33 cellular contexts compared by ENCODE assay signal in the genomic region with DNA sequence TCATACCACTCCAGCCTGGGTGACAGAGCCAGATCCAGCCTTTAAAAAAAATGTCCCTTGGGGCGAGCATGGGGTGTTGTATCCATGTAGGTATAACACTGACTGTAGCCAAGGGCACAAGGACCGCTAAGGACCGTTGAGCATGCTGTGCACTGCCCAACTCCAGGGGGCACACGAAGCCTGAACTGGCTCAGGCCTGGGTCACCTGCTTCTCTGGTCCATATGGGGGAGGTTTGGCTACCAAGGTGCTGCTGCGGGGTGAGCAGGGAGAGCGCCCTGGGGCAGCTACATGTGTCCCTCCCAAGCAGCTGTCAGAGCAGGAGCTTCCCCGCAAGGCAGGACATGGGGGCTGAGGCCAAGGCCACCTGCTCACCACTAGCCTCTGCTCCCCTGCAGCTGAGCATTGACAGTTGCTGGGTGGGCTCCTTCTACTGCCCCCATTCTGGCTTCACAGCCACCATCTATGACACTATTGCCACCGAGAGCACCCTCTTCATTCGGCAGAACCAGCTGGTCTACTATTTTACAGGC. TPM values are rescaled to one million over a fixed set of nuclear protein-coding genes. Genes with fewer than 3 reads are reported as not detected.
DNase-seq lines count a peak whose midpoint lies in the region; ATAC-seq, FAIRE-seq and TF ChIP-seq lines count a peak whose summit lies in the region.
"Had no signal": no experiment of that assay in that cellular context is flagged by ENCODE, and none has a peak within 500 bp of the region (broad histone marks: within the 10 kb centered on the region; RNA-seq: fewer than 3 reads in every experiment).

No MANE protein-coding gene starts in this region.

- peaks cover 14% of the 10 kb centered on the region for H3K4me1 Mint-ChIP-seq in glutamatergic neuron (ENCODE audit: low read depth, unreplicated experiment)
- H3K4me1 Mint-ChIP-seq: neural crest cell had no signal

- H3K4me1 ChIP-seq in HepG2 (ENCODE audit: insufficient read depth, low read length) (no peaks in the 10 kb centered on the region), right lobe of liver (no peaks in the 10 kb centered on the region), GM23248 (ENCODE audit: insufficient read depth) (no peaks in the 10 kb centered on the region)
- H3K4me1 ChIP-seq: HAP-1, left ventricle myocardium inferior, parathyroid adenoma, tibial artery had no signal

- H3K79me2 ChIP-seq in HepG2 (ENCODE audit: insufficient read depth, low read length) (no peaks in the 10 kb centered on the region), GM23248 (ENCODE audit: insufficient read depth) (no peaks in the 10 kb centered on the region)
- H3K79me2 ChIP-seq: parathyroid adenoma had no signal

- TF ChIP-seq RAD21 in HepG2 (CRISPR knock-in tag; IDR thresholded peaks at IDR 0.05): no peak

- no peak overlapping the region for H2AFZ ChIP-seq in HepG2 (ENCODE audit: low read length)
- no peak overlapping the region for H2AFZ ChIP-seq in GM23248
- H2AFZ ChIP-seq: parathyroid adenoma had no signal

- no peak for FAIRE-seq in HepG2 (lab: Jason Lieb, UNC)
- FAIRE-seq: islet of Langerhans had no signal

- H3K9ac ChIP-seq in HepG2 (ENCODE audit: insufficient read depth, low read depth, low read length) (no peak overlapping the region), GM23248 (no peak overlapping the region)
- H3K9ac ChIP-seq: parathyroid adenoma had no signal

- no TSS peak for BruUV-seq in HepG2 (replicated peaks; lab: Mats Ljungman, UMichigan)

- H3F3A ChIP-seq in GM23248 (ENCODE audit: insufficient read depth): no peaks in the 10 kb centered on the region

- peaks cover 13% of the 10 kb centered on the region for H3K27me3 Mint-ChIP-seq in glutamatergic neuron (ENCODE audit: unreplicated experiment)

- H3K27me3 ChIP-seq in HepG2 (ENCODE audit: control insufficient read depth in 1 of 2, insufficient read depth in 2 of 2, low read length in 2 of 2) (peaks cover 3 to 17% of the 10 kb centered on the region in 2 experiments; a peak in 4 of 5 replicates), right lobe of liver (no peaks in the 10 kb centered on the region), GM23248 (replicated peaks; ENCODE audit: insufficient read depth) (no peaks in the 10 kb centered on the region; the same call in 1 of the 2 replicates)

- POLR2A ChIA-PET in HepG2 (lab: Yijun Ruan, JAX): no interaction called here

- peaks cover 9% of the 10 kb centered on the region for H3K9me3 Mint-ChIP-seq in glutamatergic neuron (ENCODE audit: unreplicated experiment)
- H3K9me3 Mint-ChIP-seq: effector memory CD8-positive, alpha-beta T cell; neural crest cell had no signal

- peak overlapping the region; percentile 99 for H3K27ac Mint-ChIP-seq in glutamatergic neuron (ENCODE audit: unreplicated experiment)
- H3K27ac Mint-ChIP-seq: effector memory CD8-positive, alpha-beta T cell had no signal

- CTCF ChIA-PET in HepG2 (lab: Yijun Ruan, JAX; ENCODE audit: low intra/inter-chr PET ratio, low total read pairs): no interaction called here

- no peak for TF ChIP-seq EP300 in HepG2 (IDR thresholded peaks at IDR 0.05; ENCODE audit: low read depth in 2 of 2, low read length in 2 of 2)
- TF ChIP-seq EP300 in HepG2 (CRISPR knock-in tag; IDR thresholded peaks at IDR 0.05; ENCODE audit: borderline replicate concordance): no peak

- in situ Hi-C loops in HepG2 (cut with HindIII; ENCODE audit: extremely low pct_ligation_motif_present, low pct_unique_long_range_greater_than_20kb) (no loop called here), GM23248 (cut with MboI) (no loop called here)

- TF ChIP-seq POLR2A in HepG2 (IDR thresholded peaks at IDR 0.05; ENCODE audit: insufficient read depth in 1 of 2, low read depth in 2 of 2, low read length in 2 of 2) (no peak), right lobe of liver (IDR thresholded peaks at IDR 0.05) (no peak)

- H3K9me3 ChIP-seq in HepG2 (ENCODE audit: low read length) (no peaks in the 10 kb centered on the region), right lobe of liver (no peaks in the 10 kb centered on the region), GM23248 (ENCODE audit: low read depth) (no peaks in the 10 kb centered on the region)
- H3K9me3 ChIP-seq: Caco-2, HAP-1, left ventricle myocardium inferior, tibial artery had no signal

- H3K36me3 ChIP-seq in HepG2 (replicated peaks in 1 of 2; ENCODE audit: control insufficient read depth in 1 of 2, insufficient read depth in 2 of 2, low read length in 2 of 2) (no peaks in the 10 kb centered on the region), right lobe of liver (no peaks in the 10 kb centered on the region), GM23248 (ENCODE audit: low read depth) (no peaks in the 10 kb centered on the region)
- H3K36me3 ChIP-seq: HAP-1, left ventricle myocardium inferior, tibial artery had no signal

- peak; percentile 72 for ATAC-seq in HepG2
- ATAC-seq in right lobe of liver: no peak
- ATAC-seq: effector memory CD8-positive, alpha-beta T cell; PC-3; Right ventricle myocardium inferior had no signal

- intact Hi-C loops in HepG2 (cut with micrococcal nuclease; ENCODE audit: unreplicated experiment): no loop called here
- intact Hi-C loops in right lobe of liver (cut with DNase I): no loop called here

- no peak overlapping the region for H3K4me2 ChIP-seq in HepG2 (ENCODE audit: low read depth, low read length)
- no peak overlapping the region for H3K4me2 ChIP-seq in GM23248 (ENCODE audit: unreplicated experiment)

- no peak overlapping the region for H3K4me3 Mint-ChIP-seq in glutamatergic neuron (ENCODE audit: unreplicated experiment)
- H3K4me3 Mint-ChIP-seq: effector memory CD8-positive, alpha-beta T cell; neural crest cell had no signal

- no peaks in the 10 kb centered on the region for H4K20me1 ChIP-seq in HepG2 (ENCODE audit: insufficient read depth, low read length)
- H4K20me1 ChIP-seq in GM23248 (ENCODE audit: insufficient read depth): no peaks in the 10 kb centered on the region

- WGBS in HepG2 (ENCODE audit: low lambda C conversion rate): 6% methylated on average over 5 of the region's 9 CpGs
- 77% methylated on average over 2 of the region's 9 CpGs for WGBS in right lobe of liver (ENCODE audit: insufficient coverage, low coverage, low lambda C conversion rate, missing lambda C conversion rate)
- WGBS in GM23248 (ENCODE audit: low coverage in 1 of 2, low lambda C conversion rate in 2 of 2, missing lambda C conversion rate in 2 of 2), 2 experiments: 44 to 51% methylated on average over 9 of the region's 9 CpGs

- H3K4me3 ChIP-seq in HepG2 (replicated peaks in 1 of 3; ENCODE audit: insufficient read depth in 1 of 3, low read depth in 2 of 3, low read length in 3 of 3) (no peak overlapping the region), right lobe of liver (no peak overlapping the region), GM23248 (no peak overlapping the region)
- H3K4me3 ChIP-seq: HAP-1, left ventricle myocardium inferior, tibial artery had no signal

- DNase-seq in HepG2 (ENCODE audit: low spot score) (no peak), right lobe of liver (no peak), NCI-H524 treated with DMSO at 0.1 percent for 48 hours (lab: John Stamatoyannopoulos, UW) (peak; percentile 63), glutamatergic neuron (peak; percentile 55), NCI-H2029 treated with DMSO at 0.1 percent for 48 hours (lab: John Stamatoyannopoulos, UW) (no peak), NCI-H1417 treated with DMSO at 0.1 percent for 48 hours (lab: John Stamatoyannopoulos, UW) (no peak), GM23248 (no peak)
- DNase-seq: activated CD4-positive, alpha-beta T cell treated with anti-CD3 and anti-CD28 coated beads, Interleukin-2, amount 50 U/mL, for 48 hours; activated CD4-positive, CD25-positive, alpha-beta regulatory T cell treated with anti-CD3 and anti-CD28 coated beads, Interleukin-2, amount 50 U/mL, for 72 hours; activated CD8-positive, alpha-beta memory T cell treated with anti-CD3 and anti-CD28 coated beads, Interleukin-2, amount 50 U/mL, for 4 hours; activated naive CD4-positive, alpha-beta T cell treated with Interleukin-2 at 50 U/mL for 16 hours; Caco-2; caudate nucleus; cortex of kidney; effector memory CD8-positive, alpha-beta T cell; erythroblast; left ventricle myocardium inferior; mesendoderm; MM.1S; NCI-H1436 treated with DMSO at 0.1 percent for 48 hours; NK-92 treated with Interleukin-12 subunit alpha and Interleukin-12 subunit beta, amount 100 ng/mL, for 24 hours; PC-3; stimulated activated CD4-positive, alpha-beta T cell treated with anti-CD3 and anti-CD28 coated beads, Interleukin-15, amount 100 ng/mL, for 24 hours; stimulated activated CD4-positive, alpha-beta T cell treated with anti-CD3 and anti-CD28 coated beads, Interleukin-4, amount 100 ng/mL, for 4 hours; T-helper 2 cell; tibial artery had no signal

- H3K36me3 Mint-ChIP-seq in glutamatergic neuron (ENCODE audit: unreplicated experiment): peaks cover 4% of the 10 kb centered on the region

- no peaks in the 10 kb centered on the region for H3K9me2 ChIP-seq in GM23248 (ENCODE audit: insufficient read depth)

- H3K27ac ChIP-seq in HepG2 (ENCODE audit: extremely low read length, insufficient read depth, low read length) (no peak overlapping the region), right lobe of liver (no peak overlapping the region), GM23248 (no peak overlapping the region)
- H3K27ac ChIP-seq: C4-2B, HL-60, left ventricle myocardium inferior, parathyroid adenoma, tibial artery had no signal

- TF ChIP-seq CTCF in HepG2 (CRISPR knock-in tag; IDR thresholded peaks at IDR 0.05): peak; percentile 27; the same call in 1 of the 2 replicates
- TF ChIP-seq CTCF in right lobe of liver (IDR thresholded peaks at IDR 0.05): no peak
- TF ChIP-seq CTCF in glutamatergic neuron (IDR thresholded peaks at IDR 0.05; ENCODE audit: partially characterized antibody, unreplicated experiment): no peak

RNA-seq across cellular contexts. Expression of gene CATSPERG, which starts 16.3 kb away (rescaled TPM):
- total RNA-seq in HepG2 (2016; rRNA removed; fragmentation: Illumina TruSeq; extraction: Trizol): 0.21 and 1.0 TPM in 2 replicates
- total RNA-seq in HepG2 (2016; cell fraction: cytosol; rRNA removed; fragmentation: Illumina TruSeq; extraction: Trizol; ENCODE audit: low read depth): 0.10 and 0.26 TPM in 2 replicates
- 0.43 TPM in 1 of 2 replicates, not detected in the other for total RNA-seq in HepG2 (2016; cell fraction: insoluble cytoplasmic fraction; rRNA removed; fragmentation: Illumina TruSeq; extraction: Trizol)
- total RNA-seq in HepG2 (2016; cell fraction: membrane; rRNA removed; fragmentation: Illumina TruSeq; extraction: Trizol): 0.19 TPM in 1 of 2 replicates, not detected in the other
- total RNA-seq in HepG2 (2016; cell fraction: nucleus; rRNA removed; fragmentation: Illumina TruSeq; extraction: Trizol): 1.3 and 1.9 TPM in 2 replicates
- polyA plus RNA-seq in HepG2 (2011; rRNA removed): 0.55 and 0.86 TPM in 2 replicates
- polyA plus RNA-seq in HepG2 (2011; cell fraction: cytosol; rRNA removed): 0.19 and 0.21 TPM in 2 replicates
- 3.8 and 4.6 TPM in 2 replicates for polyA plus RNA-seq in HepG2 (2011; cell fraction: nucleus; rRNA removed)
- 0.71 and 0.78 TPM in 2 replicates for polyA plus RNA-seq in HepG2 (2012)
- 0.11 TPM in 1 of 2 replicates, not detected in the other for polyA plus RNA-seq in HepG2 (2016; cell fraction: cytosol; fragmentation: Illumina TruSeq; extraction: Trizol; ENCODE audit: low read depth)
- polyA plus RNA-seq in HepG2 (2016; cell fraction: insoluble cytoplasmic fraction; fragmentation: Illumina TruSeq; extraction: Trizol; ENCODE audit: low read depth): not detected in 2 replicates
- polyA plus RNA-seq in HepG2 (2016; cell fraction: membrane; fragmentation: Illumina TruSeq; extraction: Trizol; ENCODE audit: low read depth): 0.05 and 0.06 TPM in 2 replicates
- 0.44 and 0.88 TPM in 2 replicates for polyA plus RNA-seq in HepG2 (2016; cell fraction: nucleus; fragmentation: Illumina TruSeq; extraction: Trizol; ENCODE audit: insufficient read depth, low read depth)
- polyA minus RNA-seq in HepG2 (2011; rRNA and poly(A)+ RNA removed; ENCODE audit: low replicate concordance): 2.0 and 2.1 TPM in 2 replicates
- 0.18 and 0.30 TPM in 2 replicates for polyA minus RNA-seq in HepG2 (2011; cell fraction: cytosol; rRNA and poly(A)+ RNA removed)
- polyA minus RNA-seq in HepG2 (2011; cell fraction: nucleus; rRNA and poly(A)+ RNA removed): 3.1 and 3.3 TPM in 2 replicates
- total RNA-seq in right lobe of liver: 1 to 10 TPM in 4 of 6 experiments, under 1 TPM in 1, not detected in 1; 0.69 to 4.4 (median 2.4) TPM
- total RNA-seq in glutamatergic neuron (ENCODE audit: unreplicated experiment): 39.0 TPM
- total RNA-seq in GM23248 (2014; rRNA removed; shearing (Covaris generic)): 0.63 TPM in 1 of 2 replicates, not detected in the other
- polyA plus RNA-seq in GM23248 (2016; fragmentation: Nextera tagmentation; extraction: Ambion mirVana): 0.53 and 1.1 TPM in 2 replicates

RNA-seq across cellular contexts. Expression of gene PSMD8, which starts 22.4 kb away (rescaled TPM):
- total RNA-seq in HepG2 (2016; rRNA removed; fragmentation: Illumina TruSeq; extraction: Trizol): 162 and 182 TPM in 2 replicates
- total RNA-seq in HepG2 (2016; cell fraction: cytosol; rRNA removed; fragmentation: Illumina TruSeq; extraction: Trizol; ENCODE audit: low read depth): 33.9 and 38.1 TPM in 2 replicates
- total RNA-seq in HepG2 (2016; cell fraction: insoluble cytoplasmic fraction; rRNA removed; fragmentation: Illumina TruSeq; extraction: Trizol): 152 and 200 TPM in 2 replicates
- 48.9 and 51.9 TPM in 2 replicates for total RNA-seq in HepG2 (2016; cell fraction: membrane; rRNA removed; fragmentation: Illumina TruSeq; extraction: Trizol)
- 54.2 and 57.6 TPM in 2 replicates for total RNA-seq in HepG2 (2016; cell fraction: nucleus; rRNA removed; fragmentation: Illumina TruSeq; extraction: Trizol)
- 296 and 301 TPM in 2 replicates for polyA plus RNA-seq in HepG2 (2011; rRNA removed)
- 291 and 381 TPM in 2 replicates for polyA plus RNA-seq in HepG2 (2011; cell fraction: cytosol; rRNA removed)
- 94.6 and 107 TPM in 2 replicates for polyA plus RNA-seq in HepG2 (2011; cell fraction: nucleus; rRNA removed)
- polyA plus RNA-seq in HepG2 (2012): 96.4 and 131 TPM in 2 replicates
- polyA plus RNA-seq in HepG2 (2016; cell fraction: cytosol; fragmentation: Illumina TruSeq; extraction: Trizol; ENCODE audit: low read depth): 42.7 and 43.8 TPM in 2 replicates
- 227 and 233 TPM in 2 replicates for polyA plus RNA-seq in HepG2 (2016; cell fraction: insoluble cytoplasmic fraction; fragmentation: Illumina TruSeq; extraction: Trizol; ENCODE audit: low read depth)
- 48.1 and 50.0 TPM in 2 replicates for polyA plus RNA-seq in HepG2 (2016; cell fraction: membrane; fragmentation: Illumina TruSeq; extraction: Trizol; ENCODE audit: low read depth)
- polyA plus RNA-seq in HepG2 (2016; cell fraction: nucleus; fragmentation: Illumina TruSeq; extraction: Trizol; ENCODE audit: insufficient read depth, low read depth): 103 and 107 TPM in 2 replicates
- polyA minus RNA-seq in HepG2 (2011; rRNA and poly(A)+ RNA removed; ENCODE audit: low replicate concordance): 239 and 250 TPM in 2 replicates
- polyA minus RNA-seq in HepG2 (2011; cell fraction: cytosol; rRNA and poly(A)+ RNA removed): 71.2 and 79.0 TPM in 2 replicates
- polyA minus RNA-seq in HepG2 (2011; cell fraction: nucleus; rRNA and poly(A)+ RNA removed): 39.3 and 41.1 TPM in 2 replicates
- total RNA-seq in right lobe of liver: 100 to 1,000 TPM in 2 of 6 experiments, 10 to 100 TPM in 4; 69.2 to 181 (median 75.2) TPM
- total RNA-seq in glutamatergic neuron (ENCODE audit: unreplicated experiment): 156 TPM
- 231 and 331 TPM in 2 replicates for total RNA-seq in GM23248 (2014; rRNA removed; shearing (Covaris generic))
- 292 and 305 TPM in 2 replicates for polyA plus RNA-seq in GM23248 (2016; fragmentation: Nextera tagmentation; extraction: Ambion mirVana)

RNA-seq across cellular contexts. Expression of gene KCNK6, which starts 32.3 kb away (rescaled TPM):
- total RNA-seq in HepG2 (2016; rRNA removed; fragmentation: Illumina TruSeq; extraction: Trizol) (not detected in 2 replicates), right lobe of liver (1 to 10 TPM; 1.1 to 3.1 (median 2.2) TPM), glutamatergic neuron (ENCODE audit: unreplicated experiment) (2.7 TPM)
- total RNA-seq in HepG2 (2016; cell fraction: cytosol; rRNA removed; fragmentation: Illumina TruSeq; extraction: Trizol; ENCODE audit: low read depth): 0.10 TPM in 1 of 2 replicates, not detected in the other
- 0.02 TPM in 1 of 2 replicates, not detected in the other for total RNA-seq in HepG2 (2016; cell fraction: insoluble cytoplasmic fraction; rRNA removed; fragmentation: Illumina TruSeq; extraction: Trizol)
- total RNA-seq in HepG2 (2016; cell fraction: membrane; rRNA removed; fragmentation: Illumina TruSeq; extraction: Trizol): not detected in 2 replicates
- total RNA-seq in HepG2 (2016; cell fraction: nucleus; rRNA removed; fragmentation: Illumina TruSeq; extraction: Trizol): 0.09 TPM in 1 of 2 replicates, not detected in the other
- polyA plus RNA-seq in HepG2 (2011; rRNA removed) (0.03 TPM in 2 replicates), GM23248 (2016; fragmentation: Nextera tagmentation; extraction: Ambion mirVana) (15.5 and 16.8 TPM in 2 replicates)
- polyA plus RNA-seq in HepG2 (2011; cell fraction: cytosol; rRNA removed): 0.01 and 0.04 TPM in 2 replicates
- polyA plus RNA-seq in HepG2 (2011; cell fraction: nucleus; rRNA removed): 0.02 TPM in 1 of 2 replicates, not detected in the other
- polyA plus RNA-seq in HepG2 (2012): 0.04 TPM in 2 replicates
- polyA plus RNA-seq in HepG2 (2016; cell fraction: cytosol; fragmentation: Illumina TruSeq; extraction: Trizol; ENCODE audit: low read depth): 0.01 TPM in 1 of 2 replicates, not detected in the other
- not detected in 2 replicates for polyA plus RNA-seq in HepG2 (2016; cell fraction: insoluble cytoplasmic fraction; fragmentation: Illumina TruSeq; extraction: Trizol; ENCODE audit: low read depth)
- not detected in 2 replicates for polyA plus RNA-seq in HepG2 (2016; cell fraction: membrane; fragmentation: Illumina TruSeq; extraction: Trizol; ENCODE audit: low read depth)
- polyA plus RNA-seq in HepG2 (2016; cell fraction: nucleus; fragmentation: Illumina TruSeq; extraction: Trizol; ENCODE audit: insufficient read depth, low read depth): 0.12 TPM in 1 of 2 replicates, not detected in the other
- polyA minus RNA-seq in HepG2 (2011; rRNA and poly(A)+ RNA removed; ENCODE audit: low replicate concordance): 0.07 and 0.12 TPM in 2 replicates
- not detected in 2 replicates for polyA minus RNA-seq in HepG2 (2011; cell fraction: cytosol; rRNA and poly(A)+ RNA removed)
- polyA minus RNA-seq in HepG2 (2011; cell fraction: nucleus; rRNA and poly(A)+ RNA removed): not detected in 2 replicates
- 12.1 and 13.7 TPM in 2 replicates for total RNA-seq in GM23248 (2014; rRNA removed; shearing (Covaris generic))
- total RNA-seq: neural crest cell had no signal

RNA-seq across cellular contexts. Expression of gene GGN, which starts 35.9 kb away (rescaled TPM):
- total RNA-seq in HepG2 (2016; rRNA removed; fragmentation: Illumina TruSeq; extraction: Trizol): not detected in 2 replicates
- total RNA-seq in HepG2 (2016; cell fraction: cytosol; rRNA removed; fragmentation: Illumina TruSeq; extraction: Trizol; ENCODE audit: low read depth): not detected in 2 replicates
- total RNA-seq in HepG2 (2016; cell fraction: insoluble cytoplasmic fraction; rRNA removed; fragmentation: Illumina TruSeq; extraction: Trizol): not detected in 2 replicates
- not detected in 2 replicates for total RNA-seq in HepG2 (2016; cell fraction: membrane; rRNA removed; fragmentation: Illumina TruSeq; extraction: Trizol)
- not detected in 2 replicates for total RNA-seq in HepG2 (2016; cell fraction: nucleus; rRNA removed; fragmentation: Illumina TruSeq; extraction: Trizol)
- polyA plus RNA-seq in HepG2 (2011; rRNA removed): 0.07 TPM in 1 of 2 replicates, not detected in the other
- polyA plus RNA-seq in HepG2 (2011; cell fraction: cytosol; rRNA removed): not detected in 2 replicates
- 0.06 and 0.14 TPM in 2 replicates for polyA plus RNA-seq in HepG2 (2011; cell fraction: nucleus; rRNA removed)
- 0.08 and 0.28 TPM in 2 replicates for polyA plus RNA-seq in HepG2 (2012)
- polyA plus RNA-seq in HepG2 (2016; cell fraction: cytosol; fragmentation: Illumina TruSeq; extraction: Trizol; ENCODE audit: low read depth): not detected in 2 replicates
- not detected in 2 replicates for polyA plus RNA-seq in HepG2 (2016; cell fraction: insoluble cytoplasmic fraction; fragmentation: Illumina TruSeq; extraction: Trizol; ENCODE audit: low read depth)
- not detected in 2 replicates for polyA plus RNA-seq in HepG2 (2016; cell fraction: membrane; fragmentation: Illumina TruSeq; extraction: Trizol; ENCODE audit: low read depth)
- not detected in 2 replicates for polyA plus RNA-seq in HepG2 (2016; cell fraction: nucleus; fragmentation: Illumina TruSeq; extraction: Trizol; ENCODE audit: insufficient read depth, low read depth)
- not detected in 2 replicates for polyA minus RNA-seq in HepG2 (2011; rRNA and poly(A)+ RNA removed; ENCODE audit: low replicate concordance)
- not detected in 2 replicates for polyA minus RNA-seq in HepG2 (2011; cell fraction: cytosol; rRNA and poly(A)+ RNA removed)
- not detected in 2 replicates for polyA minus RNA-seq in HepG2 (2011; cell fraction: nucleus; rRNA and poly(A)+ RNA removed)
- total RNA-seq in right lobe of liver: not detected
- total RNA-seq in glutamatergic neuron (ENCODE audit: unreplicated experiment): 2.0 TPM
- 1.1 and 1.8 TPM in 2 replicates for total RNA-seq in GM23248 (2014; rRNA removed; shearing (Covaris generic))
- polyA plus RNA-seq in GM23248 (2016; fragmentation: Nextera tagmentation; extraction: Ambion mirVana): 1.4 and 2.0 TPM in 2 replicates
- total RNA-seq: left ventricle myocardium inferior, Right ventricle myocardium inferior had no signal

RNA-seq across cellular contexts. Expression of gene YIF1B, which starts 36.2 kb away (rescaled TPM):
- total RNA-seq in HepG2 (2016; rRNA removed; fragmentation: Illumina TruSeq; extraction: Trizol) (22.1 and 41.4 TPM in 2 replicates), right lobe of liver (10 to 100 TPM; 26.3 to 69.7 (median 42.0) TPM), glutamatergic neuron (ENCODE audit: unreplicated experiment) (101 TPM)
- 12.1 and 13.3 TPM in 2 replicates for total RNA-seq in HepG2 (2016; cell fraction: cytosol; rRNA removed; fragmentation: Illumina TruSeq; extraction: Trizol; ENCODE audit: low read depth)
- 22.4 and 41.9 TPM in 2 replicates for total RNA-seq in HepG2 (2016; cell fraction: insoluble cytoplasmic fraction; rRNA removed; fragmentation: Illumina TruSeq; extraction: Trizol)
- 14.7 and 18.6 TPM in 2 replicates for total RNA-seq in HepG2 (2016; cell fraction: membrane; rRNA removed; fragmentation: Illumina TruSeq; extraction: Trizol)
- total RNA-seq in HepG2 (2016; cell fraction: nucleus; rRNA removed; fragmentation: Illumina TruSeq; extraction: Trizol): 27.0 and 34.8 TPM in 2 replicates
- polyA plus RNA-seq in HepG2 (2011; rRNA removed) (85.2 and 95.6 TPM in 2 replicates), GM23248 (2016; fragmentation: Nextera tagmentation; extraction: Ambion mirVana) (191 and 199 TPM in 2 replicates)
- 78.6 and 141 TPM in 2 replicates for polyA plus RNA-seq in HepG2 (2011; cell fraction: cytosol; rRNA removed)
- 73.7 and 97.1 TPM in 2 replicates for polyA plus RNA-seq in HepG2 (2011; cell fraction: nucleus; rRNA removed)
- 33.8 and 38.8 TPM in 2 replicates for polyA plus RNA-seq in HepG2 (2012)
- 19.2 and 22.6 TPM in 2 replicates for polyA plus RNA-seq in HepG2 (2016; cell fraction: cytosol; fragmentation: Illumina TruSeq; extraction: Trizol; ENCODE audit: low read depth)
- 24.5 and 27.8 TPM in 2 replicates for polyA plus RNA-seq in HepG2 (2016; cell fraction: insoluble cytoplasmic fraction; fragmentation: Illumina TruSeq; extraction: Trizol; ENCODE audit: low read depth)
- polyA plus RNA-seq in HepG2 (2016; cell fraction: membrane; fragmentation: Illumina TruSeq; extraction: Trizol; ENCODE audit: low read depth): 17.9 and 18.5 TPM in 2 replicates
- polyA plus RNA-seq in HepG2 (2016; cell fraction: nucleus; fragmentation: Illumina TruSeq; extraction: Trizol; ENCODE audit: insufficient read depth, low read depth): 58.4 and 61.4 TPM in 2 replicates
- polyA minus RNA-seq in HepG2 (2011; rRNA and poly(A)+ RNA removed; ENCODE audit: low replicate concordance): 67.3 and 95.2 TPM in 2 replicates
- polyA minus RNA-seq in HepG2 (2011; cell fraction: cytosol; rRNA and poly(A)+ RNA removed): 29.1 and 32.2 TPM in 2 replicates
- polyA minus RNA-seq in HepG2 (2011; cell fraction: nucleus; rRNA and poly(A)+ RNA removed): 7.9 and 10.6 TPM in 2 replicates
- 143 and 162 TPM in 2 replicates for total RNA-seq in GM23248 (2014; rRNA removed; shearing (Covaris generic))

Comparison
In these comparisons a context has a peak if more than half of its experiments do, and no peak if none do; other contexts are left out.
1. DNase-seq: peak in NCI-H524 treated with DMSO at 0.1 percent for 48 hours (single experiment) and glutamatergic neuron (single experiment); none in HepG2 (single experiment), right lobe of liver (0 of 3), NCI-H2029 treated with DMSO at 0.1 percent for 48 hours (single experiment), NCI-H1417 treated with DMSO at 0.1 percent for 48 hours (single experiment) and GM23248 (single experiment).